ENCODE assay signal across 14 cellular contexts in the genomic region with DNA sequence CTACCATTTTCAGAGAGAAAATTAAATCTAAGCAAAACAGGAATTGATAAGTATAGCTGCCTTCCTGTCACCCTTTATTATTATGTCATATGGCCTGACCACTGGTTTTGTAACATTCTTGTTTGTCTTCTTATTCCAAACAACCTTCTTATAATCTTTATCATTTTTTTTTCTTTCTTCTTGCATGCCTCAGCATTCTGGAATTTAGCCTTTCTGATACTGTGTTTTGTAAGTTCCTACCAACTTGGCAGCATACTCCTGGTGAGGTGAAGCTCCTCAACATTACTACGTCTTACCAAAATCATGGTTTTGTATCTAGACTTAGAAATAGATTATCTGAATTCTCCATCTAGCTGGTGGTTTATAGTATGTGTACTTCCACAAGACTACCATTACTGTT.
"Had no signal": no experiment of that assay in that cellular context is flagged by ENCODE, and none has a peak within 500 bp of the region (broad histone marks: within the 10 kb centered on the region; RNA-seq: fewer than 3 reads in every experiment).

No MANE protein-coding gene starts in this region.

- H3K27me3 Mint-ChIP-seq: activated naive CD8-positive, alpha-beta T cell treated with anti-CD3 and anti-CD28 coated beads for 36 hours had no signal

- H3K27ac Mint-ChIP-seq: activated naive CD8-positive, alpha-beta T cell treated with anti-CD3 and anti-CD28 coated beads for 36 hours; T-helper 2 cell treated with Interferon-gamma antibody and Interleukin-4, amounts not matched to agents 5 μg/mL and 100 μg/mL, for 36 hours had no signal

- H3K4me1 ChIP-seq: pancreas, tibial artery, uterus had no signal

- H3K27me3 ChIP-seq: pancreas, tibial artery, uterus had no signal

- H3K9me3 Mint-ChIP-seq: activated naive CD8-positive, alpha-beta T cell treated with anti-CD3 and anti-CD28 coated beads for 36 hours; T-helper 2 cell treated with Interferon-gamma antibody and Interleukin-4, amounts not matched to agents 5 μg/mL and 100 μg/mL, for 36 hours had no signal

- H3K27ac ChIP-seq: coronary artery, pancreas, tibial artery, uterus had no signal

- H3K4me3 ChIP-seq: coronary artery, pancreas, tibial artery, uterus had no signal

- ATAC-seq: activated CD4-positive, CD25-positive, alpha-beta regulatory T cell treated with anti-CD3 and anti-CD28 coated beads, Interleukin-2, amount 50 U/mL, for 24 hours; pancreas had no signal

- H3K36me3 ChIP-seq: pancreas, uterus had no signal

- DNase-seq: activated T-cell treated with anti-CD3 and anti-CD28 coated beads, Interleukin-2, amount 50 U/mL, for 1 hour; aorta; caudate nucleus; effector CD4-positive, alpha-beta T cell; hippocampal formation; kidney glomerular epithelial cell; tibial artery; uterus had no signal

- H3K4me3 Mint-ChIP-seq: activated naive CD8-positive, alpha-beta T cell treated with anti-CD3 and anti-CD28 coated beads for 36 hours; neural crest cell; T-helper 2 cell treated with Interferon-gamma antibody and Interleukin-4, amounts not matched to agents 5 μg/mL and 100 μg/mL, for 36 hours had no signal

- H3K9me3 ChIP-seq: pancreas, tibial artery, uterus had no signal
